ENCODE assay signal across 8 cellular contexts in genomic region chr12:93676408-93677194, GRCh38. TPM values are rescaled to one million over a fixed set of nuclear protein-coding genes. Genes with fewer than 3 reads are reported as not detected.
A peak's percentile ranks its signal among the peaks of the same experiment; 100 is the strongest.
DNase-seq lines count a peak whose midpoint lies in the region; ATAC-seq and TF ChIP-seq lines count a peak whose summit lies in the region.

No MANE protein-coding gene starts in this region.

- H3K4me3 ChIP-seq in NT2/D1 (ENCODE audit: insufficient read length, low read depth): peak overlapping the region; percentile 83

- peaks cover 24 to 30% of the 10 kb centered on the region in 2 donors for H3K4me1 Mint-ChIP-seq in effector memory CD8-positive, alpha-beta T cell (ENCODE audit: low read depth in 2 of 2)

- peaks cover 9 to 10% of the 10 kb centered on the region in 2 donors for H3K27me3 Mint-ChIP-seq in effector memory CD8-positive, alpha-beta T cell

- peaks cover 24% of the 10 kb centered on the region for H3K36me3 Mint-ChIP-seq in effector memory CD8-positive, alpha-beta T cell (ENCODE audit: insufficient read depth)

- no peaks in the 10 kb centered on the region for H3K4me1 ChIP-seq in NT2/D1 (ENCODE audit: insufficient read depth, insufficient read length)

- H3K9ac ChIP-seq in NT2/D1 (ENCODE audit: insufficient read length, low read depth): peak overlapping the region; percentile 4

- no peaks in the 10 kb centered on the region for H3K36me3 ChIP-seq in NT2/D1 (ENCODE audit: insufficient read depth, insufficient read length, low read length)

- no peak for DNase-seq in NT2/D1 (ENCODE audit: low read depth, low spot score)
- DNase-seq in effector memory CD8-positive, alpha-beta T cell: no peak
- DNase-seq in omental fat pad (ENCODE audit: low spot score): no peak
- no peak for DNase-seq in NCI-H1092 (lab: John Stamatoyannopoulos, UW)

- H3K9me3 ChIP-seq in NT2/D1 (ENCODE audit: insufficient read depth, low read length): no peaks in the 10 kb centered on the region

- TF ChIP-seq CTCF in omental fat pad (IDR thresholded peaks at IDR 0.05): no peak

- peak overlapping the region; percentile 98 to 100 for H3K27ac Mint-ChIP-seq in effector memory CD8-positive, alpha-beta T cell

- peak overlapping the region; percentile 91 to 96 for H3K4me3 Mint-ChIP-seq in effector memory CD8-positive, alpha-beta T cell

- no peaks in the 10 kb centered on the region for H3K27me3 ChIP-seq in NT2/D1 (ENCODE audit: insufficient read depth, insufficient read length)

- H3K9me3 Mint-ChIP-seq in effector memory CD8-positive, alpha-beta T cell: peaks cover 0 to 2% of the 10 kb centered on the region in 2 donors

- ATAC-seq in GM19452 (IDR thresholded peaks at IDR 0.05; ENCODE audit: unreplicated experiment) (peak; percentile 7), omental fat pad (ENCODE audit: low FRiP score) (peak; percentile 13), GM18519 (IDR thresholded peaks at IDR 0.05; ENCODE audit: low FRiP score, unreplicated experiment) (no peak), GM21576 (IDR thresholded peaks at IDR 0.05; ENCODE audit: unreplicated experiment) (no peak), HG03095 (IDR thresholded peaks at IDR 0.05; ENCODE audit: unreplicated experiment) (no peak)
- ATAC-seq in effector memory CD8-positive, alpha-beta T cell (replicated peaks): peak; percentile 1

RNA-seq across cellular contexts. Expression of gene CRADD, which starts 0.6 kb away (rescaled TPM):
- total RNA-seq in omental fat pad: 10 to 100 TPM; 27.7 to 61.0 (median 34.2) TPM

Comparison
In these comparisons a context has a peak if more than half of its experiments do, and no peak if none do; other contexts are left out.
1. ATAC-seq: peak in GM19452 (single experiment), effector memory CD8-positive, alpha-beta T cell (single experiment) and omental fat pad (single experiment); none in GM18519 (single experiment), GM21576 (single experiment) and HG03095 (single experiment).